Comparison of ENCODE assay signal across 1 cellular context in the genomic region with DNA sequence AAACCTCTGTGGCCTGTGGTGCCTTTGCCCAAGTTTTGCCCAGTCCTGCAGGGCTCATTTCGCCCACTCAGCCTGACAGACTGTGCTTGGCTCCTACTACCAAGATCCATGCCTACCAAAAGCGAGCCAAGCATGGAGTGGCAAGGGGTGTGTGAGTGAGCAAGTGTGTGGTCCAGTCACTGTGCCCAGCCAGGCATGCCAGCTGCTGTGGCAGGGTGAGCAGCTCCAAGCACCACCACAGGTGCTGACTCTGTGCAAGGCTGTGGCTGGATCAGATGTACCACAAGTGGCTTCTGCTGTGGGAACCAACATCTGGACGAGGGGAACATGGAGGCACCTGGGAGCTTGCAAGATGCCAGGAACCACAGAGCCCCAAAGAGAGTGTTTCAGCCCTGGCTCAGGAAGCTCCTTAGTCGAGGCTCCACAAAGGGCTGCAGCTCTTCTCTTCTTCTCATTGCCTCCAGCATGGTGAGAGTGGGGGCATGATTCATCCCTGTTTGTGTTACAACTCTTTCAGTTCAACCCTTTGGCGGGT.
TF ChIP-seq lines count a peak whose summit lies in the region.

No MANE protein-coding gene starts in this region.

TF ChIP-seq in GM12878, 131 proteins besides CTCF, POLR2A, EP300 and RAD21 (continued from another document):
- TF ChIP-seq, protein P1, sequence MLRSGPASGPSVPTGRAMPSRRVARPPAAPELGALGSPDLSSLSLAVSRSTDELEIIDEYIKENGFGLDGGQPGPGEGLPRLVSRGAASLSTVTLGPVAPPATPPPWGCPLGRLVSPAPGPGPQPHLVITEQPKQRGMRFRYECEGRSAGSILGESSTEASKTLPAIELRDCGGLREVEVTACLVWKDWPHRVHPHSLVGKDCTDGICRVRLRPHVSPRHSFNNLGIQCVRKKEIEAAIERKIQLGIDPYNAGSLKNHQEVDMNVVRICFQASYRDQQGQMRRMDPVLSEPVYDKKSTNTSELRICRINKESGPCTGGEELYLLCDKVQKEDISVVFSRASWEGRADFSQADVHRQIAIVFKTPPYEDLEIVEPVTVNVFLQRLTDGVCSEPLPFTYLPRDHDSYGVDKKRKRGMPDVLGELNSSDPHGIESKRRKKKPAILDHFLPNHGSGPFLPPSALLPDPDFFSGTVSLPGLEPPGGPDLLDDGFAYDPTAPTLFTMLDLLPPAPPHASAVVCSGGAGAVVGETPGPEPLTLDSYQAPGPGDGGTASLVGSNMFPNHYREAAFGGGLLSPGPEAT (IDR thresholded peaks at IDR 0.05; ENCODE audit: low read depth): no peak
- no peak for TF ChIP-seq STAT3 (IDR thresholded peaks at IDR 0.05; ENCODE audit: low read depth, low read length)
- TF ChIP-seq FOS (IDR thresholded peaks at IDR 0.05; ENCODE audit: borderline replicate concordance, extremely low read depth, insufficient read length): no peak
- no peak for TF ChIP-seq IKZF1 (conservative IDR thresholded peaks at IDR 0.05)
- TF ChIP-seq, protein P2, sequence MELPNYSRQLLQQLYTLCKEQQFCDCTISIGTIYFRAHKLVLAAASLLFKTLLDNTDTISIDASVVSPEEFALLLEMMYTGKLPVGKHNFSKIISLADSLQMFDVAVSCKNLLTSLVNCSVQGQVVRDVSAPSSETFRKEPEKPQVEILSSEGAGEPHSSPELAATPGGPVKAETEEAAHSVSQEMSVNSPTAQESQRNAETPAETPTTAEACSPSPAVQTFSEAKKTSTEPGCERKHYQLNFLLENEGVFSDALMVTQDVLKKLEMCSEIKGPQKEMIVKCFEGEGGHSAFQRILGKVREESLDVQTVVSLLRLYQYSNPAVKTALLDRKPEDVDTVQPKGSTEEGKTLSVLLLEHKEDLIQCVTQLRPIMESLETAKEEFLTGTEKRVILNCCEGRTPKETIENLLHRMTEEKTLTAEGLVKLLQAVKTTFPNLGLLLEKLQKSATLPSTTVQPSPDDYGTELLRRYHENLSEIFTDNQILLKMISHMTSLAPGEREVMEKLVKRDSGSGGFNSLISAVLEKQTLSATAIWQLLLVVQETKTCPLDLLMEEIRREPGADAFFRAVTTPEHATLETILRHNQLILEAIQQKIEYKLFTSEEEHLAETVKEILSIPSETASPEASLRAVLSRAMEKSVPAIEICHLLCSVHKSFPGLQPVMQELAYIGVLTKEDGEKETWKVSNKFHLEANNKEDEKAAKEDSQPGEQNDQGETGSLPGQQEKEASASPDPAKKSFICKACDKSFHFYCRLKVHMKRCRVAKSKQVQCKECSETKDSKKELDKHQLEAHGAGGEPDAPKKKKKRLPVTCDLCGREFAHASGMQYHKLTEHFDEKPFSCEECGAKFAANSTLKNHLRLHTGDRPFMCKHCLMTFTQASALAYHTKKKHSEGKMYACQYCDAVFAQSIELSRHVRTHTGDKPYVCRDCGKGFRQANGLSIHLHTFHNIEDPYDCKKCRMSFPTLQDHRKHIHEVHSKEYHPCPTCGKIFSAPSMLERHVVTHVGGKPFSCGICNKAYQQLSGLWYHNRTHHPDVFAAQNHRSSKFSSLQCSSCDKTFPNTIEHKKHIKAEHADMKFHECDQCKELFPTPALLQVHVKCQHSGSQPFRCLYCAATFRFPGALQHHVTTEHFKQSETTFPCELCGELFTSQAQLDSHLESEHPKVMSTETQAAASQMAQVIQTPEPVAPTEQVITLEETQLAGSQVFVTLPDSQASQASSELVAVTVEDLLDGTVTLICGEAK (IDR thresholded peaks at IDR 0.05; ENCODE audit: borderline replicate concordance): no peak
- TF ChIP-seq SIN3A (IDR thresholded peaks at IDR 0.05; ENCODE audit: low read depth, low read length): no peak
- no peak for TF ChIP-seq YBX1 (IDR thresholded peaks at IDR 0.05)
